Comparison of ENCODE assay signal across 1 cellular context in genomic region chr20:36631651-36632050, GRCh38.
TF ChIP-seq lines count a peak whose summit lies in the region.

No MANE protein-coding gene starts in this region.

TF ChIP-seq in IMR-90, 13 proteins besides CTCF, POLR2A, EP300 and RAD21:
- TF ChIP-seq MXI1 (IDR thresholded peaks at IDR 0.05; ENCODE audit: borderline replicate concordance, low read depth, low read length) (no peak), RCOR1 (IDR thresholded peaks at IDR 0.05; ENCODE audit: insufficient replicate concordance, low read length) (no peak), FOS (IDR thresholded peaks at IDR 0.05; ENCODE audit: low read depth, low read length) (no peak), CHD1 (IDR thresholded peaks at IDR 0.05; ENCODE audit: low read depth, low read length) (no peak), BHLHE40 (IDR thresholded peaks at IDR 0.05; ENCODE audit: low read depth, low read length) (no peak), USF2 (IDR thresholded peaks at IDR 0.05; ENCODE audit: low read depth, low read length) (no peak), NFE2L2 (IDR thresholded peaks at IDR 0.05; ENCODE audit: low read depth, low read length) (no peak), SMC3 (IDR thresholded peaks at IDR 0.05; ENCODE audit: low read depth, low read length) (no peak), RFX5 (IDR thresholded peaks at IDR 0.05; ENCODE audit: low read depth, low read length) (no peak), MAFK (IDR thresholded peaks at IDR 0.05; ENCODE audit: low read depth, low read length) (no peak), CEBPB (IDR thresholded peaks at IDR 0.05; ENCODE audit: low read depth, low read length) (no peak), MAZ (IDR thresholded peaks at IDR 0.05; ENCODE audit: borderline replicate concordance, low read depth, low read length) (no peak), ELK1 (IDR thresholded peaks at IDR 0.05; ENCODE audit: borderline replicate concordance, low read depth, low read length) (no peak)
